Comparison of ENCODE assay signal across 18 cellular contexts in genomic region chr9:7783635-7784063, GRCh38.
"Had no signal": no experiment of that assay in that cellular context is flagged by ENCODE, and none has a peak within 500 bp of the region (broad histone marks: within the 10 kb centered on the region; RNA-seq: fewer than 3 reads in every experiment).

No MANE protein-coding gene starts in this region.

- H3K79me2 ChIP-seq: hepatocyte, parathyroid adenoma had no signal

- H3K27me3 Mint-ChIP-seq: stimulated activated naive B cell treated with anti-CD40 and anti-IgM and Interleukin-4, amounts not matched to agents 10 μg/mL and 1 μg/mL and 100 μg/mL, for 72 hours had no signal

- ATAC-seq: naive thymus-derived CD8-positive, alpha-beta T cell; right lobe of liver; stimulated activated naive B cell treated with anti-CD40 and anti-IgM and Interleukin-4, amounts not matched to agents 10 μg/mL and 1 μg/mL and 100 μg/mL, for 72 hours had no signal

- H3K9me3 Mint-ChIP-seq: naive thymus-derived CD8-positive, alpha-beta T cell; stimulated activated naive B cell treated with anti-CD40 and anti-IgM and Interleukin-4, amounts not matched to agents 10 μg/mL and 1 μg/mL and 100 μg/mL, for 72 hours had no signal

- H3K4me1 ChIP-seq: colonic mucosa, parathyroid adenoma, prostate gland, right lobe of liver, stomach, transverse colon had no signal

- H3K9ac ChIP-seq: parathyroid adenoma had no signal

- H3K4me3 ChIP-seq: colonic mucosa, hepatocyte, prostate gland, right lobe of liver, stomach, thoracic aorta, transverse colon had no signal

- H3K4me3 Mint-ChIP-seq: naive thymus-derived CD8-positive, alpha-beta T cell; stimulated activated naive B cell treated with anti-CD40 and anti-IgM and Interleukin-4, amounts not matched to agents 10 μg/mL and 1 μg/mL and 100 μg/mL, for 72 hours had no signal

- H3K27ac Mint-ChIP-seq: naive thymus-derived CD8-positive, alpha-beta T cell; stimulated activated naive B cell treated with anti-CD40 and anti-IgM and Interleukin-4, amounts not matched to agents 10 μg/mL and 1 μg/mL and 100 μg/mL, for 72 hours had no signal

- H3K9me3 ChIP-seq: colonic mucosa, prostate gland, right lobe of liver, stomach, thoracic aorta, transverse colon had no signal

- H3K4me1 Mint-ChIP-seq: stimulated activated naive B cell treated with anti-CD40 and anti-IgM and Interleukin-4, amounts not matched to agents 10 μg/mL and 1 μg/mL and 100 μg/mL, for 72 hours had no signal

- H3K36me3 ChIP-seq: colonic mucosa, prostate gland, right lobe of liver, stomach, thoracic aorta, transverse colon had no signal

- H3K27me3 ChIP-seq: colonic mucosa, hepatocyte, right lobe of liver, stomach, transverse colon had no signal

- H2AFZ ChIP-seq: hepatocyte, parathyroid adenoma had no signal

- H3K27ac ChIP-seq: colonic mucosa, hepatocyte, parathyroid adenoma, prostate gland, right lobe of liver, stomach, thoracic aorta, transverse colon had no signal

- DNase-seq: colonic mucosa; effector CD4-positive, alpha-beta T cell; foreskin melanocyte; head of caudate nucleus; left colon; mesendoderm; naive thymus-derived CD8-positive, alpha-beta T cell; occipital lobe; right lobe of liver; stimulated activated CD4-positive, alpha-beta T cell treated with anti-CD3 and anti-CD28 coated beads, Interleukin-4, amount 100 ng/mL, for 24 hours; stimulated activated naive B cell treated with anti-CD40 and anti-IgM and Interleukin-4, amounts not matched to agents 10 μg/mL and 1 μg/mL and 100 μg/mL, for 72 hours; stomach; substantia nigra; transverse colon had no signal

- H3K4me2 ChIP-seq: hepatocyte had no signal
